ENCODE assay signal across 8 cellular contexts in genomic region chr3:100089802-100090668, GRCh38. TPM values are rescaled to one million over a fixed set of nuclear protein-coding genes. Genes with fewer than 3 reads are reported as not detected.
A peak's percentile ranks its signal among the peaks of the same experiment; 100 is the strongest.
DNase-seq lines count a peak whose midpoint lies in the region; ATAC-seq, FAIRE-seq and TF ChIP-seq lines count a peak whose summit lies in the region.

No MANE protein-coding gene starts in this region.

- no peaks in the 10 kb centered on the region for H3K27me3 Mint-ChIP-seq in CD8-positive, alpha-beta memory T cell

- dilution Hi-C loops in endothelial cell of umbilical vein (cut with MboI; ENCODE audit: extremely low pct_ligation_motif_present, low sequenced_read_pairs): no loop called here

- TF ChIP-seq POLR2A in endothelial cell of umbilical vein (IDR thresholded peaks at IDR 0.05; ENCODE audit: low read depth, low read length): no peak

- H3K27ac Mint-ChIP-seq in CD8-positive, alpha-beta memory T cell: no peak overlapping the region

- H3K27ac ChIP-seq in AG04450 (ENCODE audit: low read depth, low read length) (peak overlapping the region; percentile 33), PC-9 (no peak overlapping the region), endothelial cell of umbilical vein (ENCODE audit: insufficient read depth, low read depth, low read length) (no peak overlapping the region)
- no peak overlapping the region for H3K27ac ChIP-seq in CD8-positive, alpha-beta memory T cell (ENCODE audit: low read depth, low read length)

- intact Hi-C loops in PC-9 (cut with micrococcal nuclease; ENCODE audit: unreplicated experiment) (no loop called here), endothelial cell of umbilical vein (cut with micrococcal nuclease) (loop anchor here (5.0 kb wide), 1 partner anchor 67 kb away; no protein-coding TSS in a partner anchor), posterior cingulate gyrus (cut with DNase I) (no loop called here)

- CTCF ChIA-PET in AG04450 (lab: Charles Lee) (interaction anchor here (0.9 to 3.7 kb wide), 11 partner anchors 10 to 259 kb away, joined by 3 to 20 read pairs (median 5); no protein-coding TSS in a partner anchor), PC-9 (lab: Charles Lee) (interaction anchor here (0.6 to 1.2 kb wide), 3 partner anchors 21 to 258 kb away, joined by 3 read pairs; no protein-coding TSS in a partner anchor), endothelial cell of umbilical vein (lab: Charles Lee) (interaction anchor here (0.7 to 2.8 kb wide), 13 partner anchors 11 to 246 kb away, joined by 3 to 16 read pairs (median 5); no protein-coding TSS in a partner anchor)
- CTCF ChIA-PET in CD8-positive, alpha-beta memory T cell (lab: Charles Lee): interaction anchor here (1.1 to 3.1 kb wide), 3 partner anchors 13 to 21 kb away, joined by 3 to 9 read pairs (median 3); no protein-coding TSS in a partner anchor

- H3K9me2 ChIP-seq in PC-9 (ENCODE audit: insufficient read depth): no peaks in the 10 kb centered on the region

- H4K20me1 ChIP-seq in PC-9 (ENCODE audit: insufficient read depth) (no peaks in the 10 kb centered on the region), endothelial cell of umbilical vein (replicated peaks; ENCODE audit: control insufficient read depth, extremely low read depth, insufficient read depth, low read length) (no peaks in the 10 kb centered on the region)

- H3K4me2 ChIP-seq in PC-9: no peak overlapping the region
- no peak overlapping the region for H3K4me2 ChIP-seq in endothelial cell of umbilical vein (ENCODE audit: insufficient read depth, low read length)

- BruUV-seq in PC-9 (replicated peaks; lab: Mats Ljungman, UMichigan) (no TSS peak), endothelial cell of umbilical vein (replicated peaks; lab: Mats Ljungman, UMichigan) (no TSS peak)

- H3K79me2 ChIP-seq in PC-9 (ENCODE audit: low read depth) (no peaks in the 10 kb centered on the region), endothelial cell of umbilical vein (ENCODE audit: control insufficient read depth, insufficient read depth, low read length) (no peaks in the 10 kb centered on the region)

- H3K36me3 Mint-ChIP-seq in CD8-positive, alpha-beta memory T cell: peaks cover 0 to 3% (median 0%) of the 10 kb centered on the region in 3 donors

- peak; percentile 77 for TF ChIP-seq CTCF in AG04450 (IDR thresholded peaks at IDR 0.05; ENCODE audit: low read depth, low read length)
- TF ChIP-seq CTCF in PC-9 (conservative IDR thresholded peaks at IDR 0.05): peak; percentile 69
- TF ChIP-seq CTCF in endothelial cell of umbilical vein (IDR thresholded peaks at IDR 0.05; ENCODE audit: extremely low read depth in 1 of 2, insufficient read depth in 1 of 2, low read depth in 1 of 2, low read length in 2 of 2): peak; percentile 11 to 55
- TF ChIP-seq CTCF in omental fat pad (IDR thresholded peaks at IDR 0.05): no peak

- peaks cover 5% of the 10 kb centered on the region; the same call in 1 of the 2 replicates for H3F3A ChIP-seq in PC-9 (ENCODE audit: insufficient read depth, low read depth)

- no peaks in the 10 kb centered on the region for H3K9me3 ChIP-seq in AG04450 (ENCODE audit: control insufficient read depth, insufficient read depth, low read length)
- H3K9me3 ChIP-seq in PC-9 (ENCODE audit: insufficient read depth, low read depth): no peaks in the 10 kb centered on the region; the same call in none of the 2 replicates
- no peaks in the 10 kb centered on the region for H3K9me3 ChIP-seq in endothelial cell of umbilical vein (replicated peaks; ENCODE audit: control insufficient read depth, insufficient read depth, low read length)
- no peaks in the 10 kb centered on the region for H3K9me3 ChIP-seq in CD8-positive, alpha-beta memory T cell (ENCODE audit: low read length)

- H3K9ac ChIP-seq in endothelial cell of umbilical vein (replicated peaks; ENCODE audit: extremely low read depth, insufficient read depth, low read length): no peak overlapping the region

- no peak overlapping the region for H3K4me3 Mint-ChIP-seq in CD8-positive, alpha-beta memory T cell

- H3K9me3 Mint-ChIP-seq in CD8-positive, alpha-beta memory T cell: no peaks in the 10 kb centered on the region

- DNase-seq in AG04450 (ENCODE audit: low read depth, low spot score): peak; percentile 27
- peak in 1 of 2 experiments; percentile 63 for DNase-seq in PC-9
- DNase-seq in endothelial cell of umbilical vein (ENCODE audit: low read depth, low spot score): no peak
- no peak for DNase-seq in omental fat pad (ENCODE audit: low spot score)
- DNase-seq in posterior cingulate gyrus: no peak
- DNase-seq in CD8-positive, alpha-beta memory T cell: no peak

- no peak for FAIRE-seq in endothelial cell of umbilical vein (lab: Jason Lieb, UNC)

- H3K4me3 ChIP-seq in AG04450 (ENCODE audit: low read depth, low read length) (no peak overlapping the region), PC-9 (no peak overlapping the region), endothelial cell of umbilical vein (replicated peaks in 1 of 3; ENCODE audit: insufficient read depth in 1 of 3, low read depth in 1 of 3, low read length in 3 of 3) (no peak overlapping the region)
- no peak overlapping the region for H3K4me3 ChIP-seq in CD8-positive, alpha-beta memory T cell (ENCODE audit: low read length)

- H3K9me1 ChIP-seq in endothelial cell of umbilical vein (replicated peaks; ENCODE audit: control insufficient read depth, extremely low read depth, insufficient read depth, low read length): no peaks in the 10 kb centered on the region

- POLR2A ChIA-PET in AG04450 (lab: Yijun Ruan, JAX) (interaction anchor here (0.7 to 0.9 kb wide), 2 partner anchors 8 to 16 kb away, joined by 3 to 4 read pairs; no protein-coding TSS in a partner anchor), PC-9 (lab: Charles Lee; ENCODE audit: unreplicated experiment) (interaction anchor here (0.5 to 0.6 kb wide), 2 partner anchors 207 to 1428 kb away, joined by 5 to 6 read pairs; no protein-coding TSS in a partner anchor), endothelial cell of umbilical vein (lab: Charles Lee) (no interaction called here)
- POLR2A ChIA-PET in CD8-positive, alpha-beta memory T cell (lab: Charles Lee): no interaction called here

- no peaks in the 10 kb centered on the region for H3K27me3 ChIP-seq in AG04450 (ENCODE audit: control insufficient read depth, insufficient read depth, low read length)
- no peaks in the 10 kb centered on the region for H3K27me3 ChIP-seq in PC-9 (ENCODE audit: insufficient read depth, low read depth)
- H3K27me3 ChIP-seq in endothelial cell of umbilical vein (ENCODE audit: control insufficient read depth in 2 of 2, insufficient read depth in 2 of 2, low read length in 2 of 2): no peaks in the 10 kb centered on the region
- no peaks in the 10 kb centered on the region for H3K27me3 ChIP-seq in CD8-positive, alpha-beta memory T cell (ENCODE audit: insufficient read depth, low read length, poor library complexity, severe bottlenecking)

- peaks cover 7 to 15% (median 10%) of the 10 kb centered on the region in 3 donors for H3K4me1 Mint-ChIP-seq in CD8-positive, alpha-beta memory T cell

- H3K36me3 ChIP-seq in PC-9 (ENCODE audit: low read depth) (no peaks in the 10 kb centered on the region), endothelial cell of umbilical vein (ENCODE audit: control insufficient read depth in 2 of 2, extremely low read depth in 1 of 2, insufficient read depth in 2 of 2, low read length in 2 of 2) (no peaks in the 10 kb centered on the region)
- no peaks in the 10 kb centered on the region for H3K36me3 ChIP-seq in CD8-positive, alpha-beta memory T cell (ENCODE audit: insufficient read depth, low read length)

- H3K4me1 ChIP-seq in PC-9 (replicated peaks; ENCODE audit: insufficient read depth): peaks cover 10% of the 10 kb centered on the region
- peaks cover 5% of the 10 kb centered on the region for H3K4me1 ChIP-seq in endothelial cell of umbilical vein (ENCODE audit: control insufficient read depth, extremely low read depth, insufficient read depth, low read length)
- H3K4me1 ChIP-seq in CD8-positive, alpha-beta memory T cell (ENCODE audit: insufficient read depth, low read length): no peaks in the 10 kb centered on the region

- no peak overlapping the region for H2AFZ ChIP-seq in PC-9
- H2AFZ ChIP-seq in endothelial cell of umbilical vein (ENCODE audit: low read depth, low read length): peak overlapping the region; percentile 47

- ATAC-seq in GM18870 (IDR thresholded peaks at IDR 0.05; ENCODE audit: unreplicated experiment): peak; percentile 28
- peak; percentile 76 for ATAC-seq in HG03095 (IDR thresholded peaks at IDR 0.05; ENCODE audit: unreplicated experiment)
- ATAC-seq in omental fat pad (ENCODE audit: low FRiP score): peak; percentile 62

TF ChIP-seq in endothelial cell of umbilical vein, 7 proteins besides CTCF, POLR2A, EP300 and RAD21:
- TF ChIP-seq GATA2 (IDR thresholded peaks at IDR 0.05; ENCODE audit: insufficient read depth, insufficient read length, low read depth, low read length) (peak; percentile 18), POLR2AphosphoS5 (IDR thresholded peaks at IDR 0.05; ENCODE audit: insufficient read depth, low read depth, low read length) (no peak)
TF ChIP-seq in endothelial cell of umbilical vein: peak in this region for 1.

RNA-seq across cellular contexts. Expression of gene FILIP1L, which starts 24.3 kb away (rescaled TPM):
- 75.5 and 90.7 TPM in 2 replicates for polyA plus RNA-seq in AG04450 (2011; rRNA removed)
- 152 and 160 TPM in 2 replicates for polyA minus RNA-seq in AG04450 (2011; rRNA and poly(A)+ RNA removed)
- 12.0 and 16.8 TPM in 2 replicates for total RNA-seq in PC-9 (2021)
- total RNA-seq in endothelial cell of umbilical vein: 29.2 and 29.9 TPM in 2 replicates
- 26.0 and 36.2 TPM in 2 replicates for polyA plus RNA-seq in endothelial cell of umbilical vein
- 35.9 and 37.4 TPM in 2 replicates for polyA plus RNA-seq in endothelial cell of umbilical vein (2011; cell fraction: cytosol; rRNA removed)
- 38.7 and 47.3 TPM in 2 replicates for polyA plus RNA-seq in endothelial cell of umbilical vein (2011; cell fraction: nucleus; rRNA removed)
- 15.9 and 17.7 TPM in 2 replicates for polyA plus RNA-seq in endothelial cell of umbilical vein (2012)
- polyA minus RNA-seq in endothelial cell of umbilical vein: 48.6 and 58.4 TPM in 2 replicates
- not detected for polyA minus RNA-seq in endothelial cell of umbilical vein (2011; cell fraction: cytosol; rRNA and poly(A)+ RNA removed)
- polyA minus RNA-seq in endothelial cell of umbilical vein (2011; cell fraction: nucleus; rRNA and poly(A)+ RNA removed): 49.7 and 60.6 TPM in 2 replicates
- total RNA-seq in omental fat pad: 10 to 100 TPM; 31.3 to 64.0 (median 46.5) TPM
- under 1 TPM; 0.20 to 0.27 TPM for total RNA-seq in CD8-positive, alpha-beta memory T cell
- 0.12 TPM for polyA plus RNA-seq in CD8-positive, alpha-beta memory T cell

Comparison
In these comparisons a context has a peak if more than half of its experiments do, and no peak if none do; other contexts are left out.
1. CTCF ChIP-seq: peak in AG04450 (single experiment), PC-9 (single experiment) and endothelial cell of umbilical vein (2 of 2); none in omental fat pad (0 of 3).
2. RNA of gene FILIP1L, which starts 24.3 kb away (total RNA-seq): 31.3 to 64.0 TPM in omental fat pad, 29.2 to 29.9 TPM in endothelial cell of umbilical vein and 12.0 to 16.8 TPM in PC-9; 0.20 to 0.27 TPM in CD8-positive, alpha-beta memory T cell; every median in the first group is over 10 times any median in the second.
3. POLR2A ChIA-PET loops: an anchor here in AG04450 (0.7 to 0.9 kb wide) and PC-9 (0.5 to 0.6 kb wide); none called in endothelial cell of umbilical vein and CD8-positive, alpha-beta memory T cell.
4. Peak in every context shown above with its lines, with median percentiles within 50 percentile points of each other: ATAC-seq.